In genomic region chr1:117556976-117557375, GRCh38 we compare ENCODE assay signal across 35 cellular contexts.
"Had no signal": no experiment of that assay in that cellular context is flagged by ENCODE, and none has a peak within 500 bp of the region (broad histone marks: within the 10 kb centered on the region; RNA-seq: fewer than 3 reads in every experiment).

No MANE protein-coding gene starts in this region.

- H3K27ac Mint-ChIP-seq: activated B cell treated with CpG ODN at 0.5 μM for 24 hours; activated CD4-positive, alpha-beta memory T cell treated with anti-CD3 and anti-CD28 coated beads for 36 hours; activated CD4-positive, alpha-beta T cell treated with anti-CD3 and anti-CD28 coated beads, Interleukin-2, amount 10 ng/mL, durations not matched to agents 24 days and 14 days; activated CD8-positive, alpha-beta T cell treated with anti-CD3 and anti-CD28 coated beads for 36 hours; activated naive CD4-positive, alpha-beta T cell treated with anti-CD3 and anti-CD28 coated beads, Interleukin-2, amount 10 ng/mL, durations not matched to agents 7 days and 5 days; activated naive CD4-positive, alpha-beta T cell treated with anti-CD3 and anti-CD28 coated beads, Interleukin-2, amount 50 U/mL, for 72 hours; activated naive CD8-positive, alpha-beta T cell treated with anti-CD3 and anti-CD28 coated beads for 36 hours; activated T-cell treated with anti-CD3 and anti-CD28 coated beads, Interleukin-2, amount 50 U/mL, for 72 hours; activated T-helper 1 cell treated with anti-CD3 and anti-CD28 coated beads, Interleukin-12 subunit alpha, Interleukin-12 subunit beta, Interleukin-2, Interleukin-4 antibody, amounts not matched to agents 30 ng/mL and 10 ng/mL and 1 ng/mL, durations not matched to agents 14 hours and 24 hours and 36 hours; activated T-helper 17 cell treated with anti-CD3 and anti-CD28 coated beads, Interleukin-2, amount 50 U/mL, for 72 hours; T-helper 1 cell treated with Interleukin-12 subunit alpha and Interleukin-12 subunit beta and Interleukin-4 antibody, amounts not matched to agents 30 μg/mL and 1 μg/mL, for 36 hours; T-helper 2 cell treated with Interferon-gamma antibody and Interleukin-4, amounts not matched to agents 5 μg/mL and 100 μg/mL, for 36 hours had no signal

- H3K4me3 Mint-ChIP-seq: activated B cell treated with CpG ODN at 0.5 μM for 24 hours; activated CD4-positive, alpha-beta memory T cell treated with anti-CD3 and anti-CD28 coated beads for 36 hours; activated CD4-positive, alpha-beta T cell treated with anti-CD3 and anti-CD28 coated beads, Interleukin-2, amount 10 ng/mL, durations not matched to agents 24 days and 14 days; activated CD8-positive, alpha-beta T cell treated with anti-CD3 and anti-CD28 coated beads for 36 hours; activated naive CD4-positive, alpha-beta T cell treated with anti-CD3 and anti-CD28 coated beads, Interleukin-2, amount 10 ng/mL, durations not matched to agents 7 days and 5 days; activated naive CD8-positive, alpha-beta T cell treated with anti-CD3 and anti-CD28 coated beads for 36 hours; activated T-cell treated with anti-CD3 and anti-CD28 coated beads, Interleukin-2, amount 50 U/mL, for 4 hours; activated T-cell treated with anti-CD3 and anti-CD28 coated beads, Interleukin-2, amount 50 U/mL, for 72 hours; activated T-helper 1 cell treated with anti-CD3 and anti-CD28 coated beads, Interleukin-12 subunit alpha, Interleukin-12 subunit beta, Interleukin-2, Interleukin-4 antibody, amounts not matched to agents 30 ng/mL and 10 ng/mL and 1 ng/mL, durations not matched to agents 14 hours and 24 hours and 36 hours; activated T-helper 17 cell treated with anti-CD3 and anti-CD28 coated beads, Interleukin-2, amount 50 U/mL, for 72 hours; T-helper 1 cell treated with Interleukin-12 subunit alpha and Interleukin-12 subunit beta and Interleukin-4 antibody, amounts not matched to agents 30 μg/mL and 1 μg/mL, for 36 hours; T-helper 2 cell treated with Interferon-gamma antibody and Interleukin-4, amounts not matched to agents 5 μg/mL and 100 μg/mL, for 36 hours had no signal

- DNase-seq: activated B cell treated with CpG ODN at 0.5 μM for 24 hours; activated CD4-positive, alpha-beta memory T cell treated with anti-CD3 and anti-CD28 coated beads for 36 hours; activated CD4-positive, alpha-beta T cell treated with anti-CD3 and anti-CD28 coated beads for 4 hours; activated CD4-positive, alpha-beta T cell treated with anti-CD3 and anti-CD28 coated beads, Interleukin-2, amount 10 ng/mL, durations not matched to agents 24 days and 14 days; activated CD4-positive, alpha-beta T cell treated with anti-CD3 and anti-CD28 coated beads, Interleukin-2, amount 50 U/mL, for 1 hour; activated CD4-positive, alpha-beta T cell treated with anti-CD3 and anti-CD28 coated beads, Interleukin-2, amount 50 U/mL, for 4 hours; activated CD4-positive, CD25-positive, alpha-beta regulatory T cell treated with anti-CD3 and anti-CD28 coated beads, Interleukin-2, amount 50 U/mL, for 72 hours; activated CD8-positive, alpha-beta memory T cell treated with anti-CD3 and anti-CD28 coated beads, Interleukin-2, amount 50 U/mL, for 4 hours; activated CD8-positive, alpha-beta T cell treated with anti-CD3 and anti-CD28 coated beads for 36 hours; activated gamma-delta T cell treated with Interleukin-2 at 50 U/mL for 16 hours; activated naive CD4-positive, alpha-beta T cell; activated naive CD4-positive, alpha-beta T cell treated with anti-CD3 and anti-CD28 coated beads, Interleukin-2, amount 10 ng/mL, durations not matched to agents 7 days and 5 days; activated naive CD8-positive, alpha-beta T cell treated with anti-CD3 and anti-CD28 coated beads for 36 hours; activated T-cell treated with anti-CD3 and anti-CD28 coated beads for 4 hours; activated T-cell treated with anti-CD3 and anti-CD28 coated beads, Interleukin-2, amount 50 U/mL, for 1 hour; activated T-cell treated with anti-CD3 and anti-CD28 coated beads, Interleukin-2, amount 50 U/mL, for 4 hours; activated T-cell treated with anti-CD3 and anti-CD28 coated beads, Interleukin-2, amount 50 U/mL, for 72 hours; adrenal gland; amniotic stem cell; aorta; body of pancreas; brain microvascular endothelial cell; central memory CD4-positive, alpha-beta T cell; T-helper 1 cell; T-helper 2 cell; T-helper 9 cell had no signal

- ATAC-seq: activated CD8-positive, alpha-beta T cell treated with anti-CD3 and anti-CD28 coated beads for 36 hours; activated naive CD4-positive, alpha-beta T cell treated with anti-CD3 and anti-CD28 coated beads, Interleukin-2, amount 50 U/mL, for 72 hours; activated T-cell treated with anti-CD3 and anti-CD28 coated beads, Interleukin-2, amount 50 U/mL, for 4 hours; activated T-cell treated with anti-CD3 and anti-CD28 coated beads, Interleukin-2, amount 50 U/mL, for 72 hours; activated T-helper 17 cell treated with anti-CD3 and anti-CD28 coated beads, Interleukin-2, amount 50 U/mL, for 72 hours; body of pancreas had no signal

- H3K4me1 ChIP-seq: adrenal gland, breast epithelium had no signal

- H3K9me3 Mint-ChIP-seq: activated CD4-positive, alpha-beta T cell treated with anti-CD3 and anti-CD28 coated beads, Interleukin-2, amount 10 ng/mL, durations not matched to agents 24 days and 14 days had no signal

- H3K36me3 ChIP-seq: adrenal gland, brain microvascular endothelial cell, breast epithelium had no signal

- FAIRE-seq: astrocyte, TTC549 had no signal

- H3K4me3 ChIP-seq: adrenal gland, body of pancreas, breast epithelium had no signal

- H3K27ac ChIP-seq: adrenal gland, body of pancreas, brain microvascular endothelial cell, breast epithelium, VCaP had no signal

- H3K27me3 ChIP-seq: adrenal gland, body of pancreas, brain microvascular endothelial cell, breast epithelium had no signal

- H3K9me3 ChIP-seq: adrenal gland, body of pancreas, breast epithelium had no signal

- H3K4me1 Mint-ChIP-seq: activated CD4-positive, alpha-beta T cell treated with anti-CD3 and anti-CD28 coated beads, Interleukin-2, amount 10 ng/mL, durations not matched to agents 24 days and 14 days; activated naive CD4-positive, alpha-beta T cell treated with anti-CD3 and anti-CD28 coated beads, Interleukin-2, amount 10 ng/mL, durations not matched to agents 7 days and 5 days; activated naive CD8-positive, alpha-beta T cell treated with anti-CD3 and anti-CD28 coated beads for 36 hours; activated T-helper 17 cell treated with anti-CD3 and anti-CD28 coated beads, Interleukin-2, amount 50 U/mL, for 72 hours had no signal
